ENCODE assay signal across 15 cellular contexts in genomic region chr5:145360936-145361335, GRCh38.
"Had no signal": no experiment of that assay in that cellular context is flagged by ENCODE, and none has a peak within 500 bp of the region (broad histone marks: within the 10 kb centered on the region; RNA-seq: fewer than 3 reads in every experiment).

No MANE protein-coding gene starts in this region.

- H3K4me3 Mint-ChIP-seq: activated CD4-positive, alpha-beta memory T cell treated with anti-CD3 and anti-CD28 coated beads, Interleukin-2, amount 10 ng/mL, durations not matched to agents 7 days and 5 days; activated naive CD8-positive, alpha-beta T cell treated with anti-CD3 and anti-CD28 coated beads, Interleukin-2, amount 10 ng/mL, durations not matched to agents 7 days and 5 days; activated T-cell treated with anti-CD3 and anti-CD28 coated beads, Interleukin-2, amount 50 U/mL, for 72 hours; natural killer cell treated with Interleukin-12 subunit alpha and Interleukin-12 subunit beta and Interleukin-15 and Interleukin-18, amount 100 ng/mL, for 72 hours had no signal

- H3K9me3 Mint-ChIP-seq: activated CD4-positive, alpha-beta memory T cell treated with anti-CD3 and anti-CD28 coated beads, Interleukin-2, amount 10 ng/mL, durations not matched to agents 7 days and 5 days had no signal

- DNase-seq: activated CD4-positive, alpha-beta memory T cell treated with anti-CD3 and anti-CD28 coated beads, Interleukin-2, amount 10 ng/mL, durations not matched to agents 7 days and 5 days; activated naive CD8-positive, alpha-beta T cell treated with anti-CD3 and anti-CD28 coated beads, Interleukin-2, amount 10 ng/mL, durations not matched to agents 7 days and 5 days; activated T-cell treated with anti-CD3 and anti-CD28 coated beads, Interleukin-2, amount 50 U/mL, for 72 hours; central memory CD4-positive, alpha-beta T cell; effector memory CD4-positive, alpha-beta T cell; head of caudate nucleus; mammary epithelial cell; mucosa of descending colon; occipital lobe; stimulated activated CD4-positive, alpha-beta T cell treated with anti-CD3 and anti-CD28 coated beads, Interleukin-4, amount 100 ng/mL, for 4 hours; stomach; T-helper 1 cell had no signal

- ATAC-seq: activated T-cell treated with anti-CD3 and anti-CD28 coated beads, Interleukin-2, amount 50 U/mL, for 72 hours; mucosa of descending colon; natural killer cell treated with Interleukin-12 subunit alpha and Interleukin-12 subunit beta and Interleukin-15 and Interleukin-18, amount 100 ng/mL, for 72 hours had no signal

- H3K27me3 ChIP-seq: ascending aorta, stomach had no signal

- H3K27me3 Mint-ChIP-seq: activated CD4-positive, alpha-beta memory T cell treated with anti-CD3 and anti-CD28 coated beads, Interleukin-2, amount 10 ng/mL, durations not matched to agents 7 days and 5 days; activated naive CD8-positive, alpha-beta T cell treated with anti-CD3 and anti-CD28 coated beads, Interleukin-2, amount 10 ng/mL, durations not matched to agents 7 days and 5 days; natural killer cell treated with Interleukin-12 subunit alpha and Interleukin-12 subunit beta and Interleukin-15 and Interleukin-18, amount 100 ng/mL, for 72 hours had no signal

- H3K36me3 Mint-ChIP-seq: activated naive CD8-positive, alpha-beta T cell treated with anti-CD3 and anti-CD28 coated beads, Interleukin-2, amount 10 ng/mL, durations not matched to agents 7 days and 5 days; natural killer cell treated with Interleukin-12 subunit alpha and Interleukin-12 subunit beta and Interleukin-15 and Interleukin-18, amount 100 ng/mL, for 72 hours had no signal

- H3K4me3 ChIP-seq: ascending aorta, mucosa of descending colon, stomach had no signal

- H3K36me3 ChIP-seq: ascending aorta, stomach had no signal

- H3K27ac ChIP-seq: ascending aorta, stomach, VCaP had no signal

- H3K4me1 Mint-ChIP-seq: activated CD4-positive, alpha-beta memory T cell treated with anti-CD3 and anti-CD28 coated beads, Interleukin-2, amount 10 ng/mL, durations not matched to agents 7 days and 5 days; activated naive CD8-positive, alpha-beta T cell treated with anti-CD3 and anti-CD28 coated beads, Interleukin-2, amount 10 ng/mL, durations not matched to agents 7 days and 5 days had no signal

- H3K27ac Mint-ChIP-seq: activated CD4-positive, alpha-beta memory T cell treated with anti-CD3 and anti-CD28 coated beads, Interleukin-2, amount 10 ng/mL, durations not matched to agents 7 days and 5 days; activated naive CD8-positive, alpha-beta T cell treated with anti-CD3 and anti-CD28 coated beads, Interleukin-2, amount 10 ng/mL, durations not matched to agents 7 days and 5 days; activated T-cell treated with anti-CD3 and anti-CD28 coated beads, Interleukin-2, amount 50 U/mL, for 72 hours; natural killer cell treated with Interleukin-12 subunit alpha and Interleukin-12 subunit beta and Interleukin-15 and Interleukin-18, amount 100 ng/mL, for 72 hours had no signal

- H3K4me1 ChIP-seq: ascending aorta, stomach had no signal
